Comparison of ENCODE assay signal across 1 cellular context in genomic region chr10:95656291-95657164, GRCh38.
TF ChIP-seq lines count a peak whose summit lies in the region.

ALDH18A1 (minus strand) TSS chr10:95656711; CDS start chr10:95653377, 3,334 bp downstream.

TF ChIP-seq in HepG2, 621 proteins besides CTCF, POLR2A, EP300 and RAD21 (continued from another document and continues in another):
- TF ChIP-seq ZNF281 (CRISPR knock-in tag; IDR thresholded peaks at IDR 0.05; ENCODE audit: borderline replicate concordance) (no peak; the same call in 1 of the 2 replicates), ZNF441 (CRISPR knock-in tag; IDR thresholded peaks at IDR 0.05; ENCODE audit: borderline replicate concordance) (peak; percentile 75; the same call in 1 of the 2 replicates), PCBP2 (optimal IDR thresholded peaks at IDR 0.05; ENCODE audit: low read depth, low read length, poor library complexity, severe bottlenecking) (no peak), MYC (CRISPR knock-in tag; IDR thresholded peaks at IDR 0.05; ENCODE audit: borderline replicate concordance) (peak; percentile 98), ZNF564 (CRISPR knock-in tag; IDR thresholded peaks at IDR 0.05) (no peak; the same call in 1 of the 2 replicates), ZNF451 (CRISPR knock-in tag; IDR thresholded peaks at IDR 0.05) (peak; percentile 51; the same call in 1 of the 2 replicates), NFYC (CRISPR knock-in tag; IDR thresholded peaks at IDR 0.05) (0 out of 2 replicates have a peak, but pooled peaks have one; percentile 29), NR2F2 (IDR thresholded peaks at IDR 0.05; ENCODE audit: borderline replicate concordance, low read depth) (no peak), ZNF549 (CRISPR knock-in tag; IDR thresholded peaks at IDR 0.05) (no peak), ZNF7 (CRISPR knock-in tag; IDR thresholded peaks at IDR 0.05) (no peak), MBNL3 (CRISPR knock-in tag; conservative IDR thresholded peaks at IDR 0.05) (no peak), ZSCAN9 (CRISPR knock-in tag; IDR thresholded peaks at IDR 0.05; ENCODE audit: borderline replicate concordance) (no peak; the same call in 1 of the 2 replicates), FOXK1 (CRISPR knock-in tag; IDR thresholded peaks at IDR 0.05; ENCODE audit: borderline replicate concordance, low read depth) (peak; percentile 33; the same call in 1 of the 2 replicates), TEAD2 (CRISPR knock-in tag; IDR thresholded peaks at IDR 0.05) (no peak), ZNF354B (CRISPR knock-in tag; IDR thresholded peaks at IDR 0.05) (no peak), MAFG (CRISPR knock-in tag; IDR thresholded peaks at IDR 0.05) (no peak), KDM5A (IDR thresholded peaks at IDR 0.05; ENCODE audit: borderline replicate concordance, low read length) (no peak), PBX2 (CRISPR knock-in tag; IDR thresholded peaks at IDR 0.05) (no peak), SMAD1 (CRISPR knock-in tag; IDR thresholded peaks at IDR 0.05; ENCODE audit: borderline replicate concordance, low read depth) (peak; percentile 69; the same call in 1 of the 2 replicates), E2F5 (CRISPR knock-in tag; conservative IDR thresholded peaks at IDR 0.05) (no peak; the same call in 1 of the 2 replicates), SAP130 (CRISPR knock-in tag; IDR thresholded peaks at IDR 0.05; ENCODE audit: low read depth) (peak; percentile 90), ZNF580 (CRISPR knock-in tag; IDR thresholded peaks at IDR 0.05; ENCODE audit: borderline replicate concordance, low read depth) (peak; percentile 33; the same call in 1 of the 2 replicates), ZNF180 (CRISPR knock-in tag; IDR thresholded peaks at IDR 0.05; ENCODE audit: borderline replicate concordance, low read depth) (no peak), RBAK (CRISPR knock-in tag; IDR thresholded peaks at IDR 0.05) (no peak), SOX13 (IDR thresholded peaks at IDR 0.05) (no peak; the same call in 1 of the 2 replicates), SOX13 (CRISPR knock-in tag; conservative IDR thresholded peaks at IDR 0.05 in 1 of 2, IDR thresholded peaks at IDR 0.05 in 1 of 2) (peak in 1 of 2 experiments; percentile 39; a peak in 1 of 4 replicates), TCF7L2 (IDR thresholded peaks at IDR 0.05; ENCODE audit: low read depth, low read length) (no peak), THAP8 (CRISPR knock-in tag; IDR thresholded peaks at IDR 0.05; ENCODE audit: borderline replicate concordance) (no peak), ZNF569 (CRISPR knock-in tag; IDR thresholded peaks at IDR 0.05; ENCODE audit: borderline replicate concordance) (no peak), NCOR1 (IDR thresholded peaks at IDR 0.05; ENCODE audit: borderline replicate concordance, low read length) (no peak), TAF1 (CRISPR knock-in tag; IDR thresholded peaks at IDR 0.05) (peak; percentile 88), SP5 (CRISPR knock-in tag; IDR thresholded peaks at IDR 0.05; ENCODE audit: borderline replicate concordance, low read depth) (peak; percentile 78), ZNF460 (CRISPR knock-in tag; IDR thresholded peaks at IDR 0.05; ENCODE audit: borderline replicate concordance) (no peak), PAF1 (CRISPR knock-in tag; IDR thresholded peaks at IDR 0.05) (no peak), DNMT1 (CRISPR knock-in tag; IDR thresholded peaks at IDR 0.05) (peak; percentile 95), ZNF790 (CRISPR knock-in tag; IDR thresholded peaks at IDR 0.05; ENCODE audit: borderline replicate concordance) (peak; percentile 79; the same call in 1 of the 2 replicates), ZNF20 (CRISPR knock-in tag; IDR thresholded peaks at IDR 0.05) (no peak; the same call in 1 of the 2 replicates), CEBPB (IDR thresholded peaks at IDR 0.05; ENCODE audit: borderline replicate concordance, low read depth, low read length) (no peak; the same call in 1 of the 2 replicates)
- TF ChIP-seq, protein P1, sequence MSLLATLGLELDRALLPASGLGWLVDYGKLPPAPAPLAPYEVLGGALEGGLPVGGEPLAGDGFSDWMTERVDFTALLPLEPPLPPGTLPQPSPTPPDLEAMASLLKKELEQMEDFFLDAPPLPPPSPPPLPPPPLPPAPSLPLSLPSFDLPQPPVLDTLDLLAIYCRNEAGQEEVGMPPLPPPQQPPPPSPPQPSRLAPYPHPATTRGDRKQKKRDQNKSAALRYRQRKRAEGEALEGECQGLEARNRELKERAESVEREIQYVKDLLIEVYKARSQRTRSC (CRISPR knock-in tag; IDR thresholded peaks at IDR 0.05; ENCODE audit: low read depth), result 0 out of 2 replicates have a peak, but pooled peaks have one; percentile 52
- TF ChIP-seq, protein P2, sequence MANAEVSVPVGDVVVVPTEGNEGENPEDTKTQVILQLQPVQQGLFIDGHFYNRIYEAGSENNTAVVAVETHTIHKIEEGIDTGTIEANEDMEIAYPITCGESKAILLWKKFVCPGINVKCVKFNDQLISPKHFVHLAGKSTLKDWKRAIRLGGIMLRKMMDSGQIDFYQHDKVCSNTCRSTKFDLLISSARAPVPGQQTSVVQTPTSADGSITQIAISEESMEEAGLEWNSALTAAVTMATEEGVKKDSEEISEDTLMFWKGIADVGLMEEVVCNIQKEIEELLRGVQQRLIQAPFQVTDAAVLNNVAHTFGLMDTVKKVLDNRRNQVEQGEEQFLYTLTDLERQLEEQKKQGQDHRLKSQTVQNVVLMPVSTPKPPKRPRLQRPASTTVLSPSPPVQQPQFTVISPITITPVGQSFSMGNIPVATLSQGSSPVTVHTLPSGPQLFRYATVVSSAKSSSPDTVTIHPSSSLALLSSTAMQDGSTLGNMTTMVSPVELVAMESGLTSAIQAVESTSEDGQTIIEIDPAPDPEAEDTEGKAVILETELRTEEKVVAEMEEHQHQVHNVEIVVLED (CRISPR knock-in tag; IDR thresholded peaks at IDR 0.05; ENCODE audit: borderline replicate concordance), result peak; percentile 94
- TF ChIP-seq, protein P3, sequence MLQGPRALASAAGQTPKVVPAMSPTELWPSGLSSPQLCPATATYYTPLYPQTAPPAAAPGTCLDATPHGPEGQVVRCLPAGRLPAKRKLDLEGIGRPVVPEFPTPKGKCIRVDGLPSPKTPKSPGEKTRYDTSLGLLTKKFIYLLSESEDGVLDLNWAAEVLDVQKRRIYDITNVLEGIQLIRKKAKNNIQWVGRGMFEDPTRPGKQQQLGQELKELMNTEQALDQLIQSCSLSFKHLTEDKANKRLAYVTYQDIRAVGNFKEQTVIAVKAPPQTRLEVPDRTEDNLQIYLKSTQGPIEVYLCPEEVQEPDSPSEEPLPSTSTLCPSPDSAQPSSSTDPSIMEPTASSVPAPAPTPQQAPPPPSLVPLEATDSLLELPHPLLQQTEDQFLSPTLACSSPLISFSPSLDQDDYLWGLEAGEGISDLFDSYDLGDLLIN (CRISPR knock-in tag; IDR thresholded peaks at IDR 0.05; ENCODE audit: borderline replicate concordance), result peak; percentile 61; the same call in 1 of the 2 replicates
- TF ChIP-seq, protein P4, sequence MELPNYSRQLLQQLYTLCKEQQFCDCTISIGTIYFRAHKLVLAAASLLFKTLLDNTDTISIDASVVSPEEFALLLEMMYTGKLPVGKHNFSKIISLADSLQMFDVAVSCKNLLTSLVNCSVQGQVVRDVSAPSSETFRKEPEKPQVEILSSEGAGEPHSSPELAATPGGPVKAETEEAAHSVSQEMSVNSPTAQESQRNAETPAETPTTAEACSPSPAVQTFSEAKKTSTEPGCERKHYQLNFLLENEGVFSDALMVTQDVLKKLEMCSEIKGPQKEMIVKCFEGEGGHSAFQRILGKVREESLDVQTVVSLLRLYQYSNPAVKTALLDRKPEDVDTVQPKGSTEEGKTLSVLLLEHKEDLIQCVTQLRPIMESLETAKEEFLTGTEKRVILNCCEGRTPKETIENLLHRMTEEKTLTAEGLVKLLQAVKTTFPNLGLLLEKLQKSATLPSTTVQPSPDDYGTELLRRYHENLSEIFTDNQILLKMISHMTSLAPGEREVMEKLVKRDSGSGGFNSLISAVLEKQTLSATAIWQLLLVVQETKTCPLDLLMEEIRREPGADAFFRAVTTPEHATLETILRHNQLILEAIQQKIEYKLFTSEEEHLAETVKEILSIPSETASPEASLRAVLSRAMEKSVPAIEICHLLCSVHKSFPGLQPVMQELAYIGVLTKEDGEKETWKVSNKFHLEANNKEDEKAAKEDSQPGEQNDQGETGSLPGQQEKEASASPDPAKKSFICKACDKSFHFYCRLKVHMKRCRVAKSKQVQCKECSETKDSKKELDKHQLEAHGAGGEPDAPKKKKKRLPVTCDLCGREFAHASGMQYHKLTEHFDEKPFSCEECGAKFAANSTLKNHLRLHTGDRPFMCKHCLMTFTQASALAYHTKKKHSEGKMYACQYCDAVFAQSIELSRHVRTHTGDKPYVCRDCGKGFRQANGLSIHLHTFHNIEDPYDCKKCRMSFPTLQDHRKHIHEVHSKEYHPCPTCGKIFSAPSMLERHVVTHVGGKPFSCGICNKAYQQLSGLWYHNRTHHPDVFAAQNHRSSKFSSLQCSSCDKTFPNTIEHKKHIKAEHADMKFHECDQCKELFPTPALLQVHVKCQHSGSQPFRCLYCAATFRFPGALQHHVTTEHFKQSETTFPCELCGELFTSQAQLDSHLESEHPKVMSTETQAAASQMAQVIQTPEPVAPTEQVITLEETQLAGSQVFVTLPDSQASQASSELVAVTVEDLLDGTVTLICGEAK (IDR thresholded peaks at IDR 0.05), result no peak
- TF ChIP-seq, protein P4 (CRISPR knock-in tag; IDR thresholded peaks at IDR 0.05), result peak; percentile 84
